8 cellular contexts compared by ENCODE assay signal in genomic region chr5:36739751-36740221, GRCh38.
DNase-seq lines count a peak whose midpoint lies in the region; ATAC-seq, FAIRE-seq and TF ChIP-seq lines count a peak whose summit lies in the region.

No MANE protein-coding gene starts in this region.

- H3K4me3 Mint-ChIP-seq in activated T-cell treated with anti-CD3 and anti-CD28 coated beads, Interleukin-2, amount 50 U/mL, for 4 hours = no peak overlapping the region

- H3K36me3 ChIP-seq in Peyer's patch (no peaks in the 10 kb centered on the region), pancreas (no peaks in the 10 kb centered on the region), upper lobe of left lung (no peaks in the 10 kb centered on the region)

- DNase-seq in COLO829 (ENCODE audit: low spot score) = peak; percentile 68
- DNase-seq in Peyer's patch = peak; percentile 55 to 91 (median 81)
- DNase-seq in activated T-cell treated with anti-CD3 and anti-CD28 coated beads, Interleukin-2, amount 50 U/mL, for 4 hours = peak; percentile 56
- DNase-seq in foreskin fibroblast = peak; percentile 28 to 72
- DNase-seq in pancreas = peak; percentile 66 to 90 (median 78)
- DNase-seq in upper lobe of left lung = peak in 1 of 2 donors; percentile 74

- intact Hi-C loops in pancreas (cut with DNase I) = loop anchor here in 2 of 3 donors (5.0 to 10.0 kb wide), 3 partner anchors 128 to 265 kb away; partner anchors contain the start of gene NIPBL (in 1 of the 2)

- H3K27me3 ChIP-seq in Peyer's patch (no peaks in the 10 kb centered on the region), pancreas (no peaks in the 10 kb centered on the region), upper lobe of left lung (no peaks in the 10 kb centered on the region)

- peaks cover 32% of the 10 kb centered on the region for H3K27me3 Mint-ChIP-seq in activated T-cell treated with anti-CD3 and anti-CD28 coated beads, Interleukin-2, amount 50 U/mL, for 4 hours (ENCODE audit: low read depth)

- no peaks in the 10 kb centered on the region for H3K9me3 ChIP-seq in Peyer's patch
- H3K9me3 ChIP-seq in pancreas = no peaks in the 10 kb centered on the region
- no peaks in the 10 kb centered on the region for H3K9me3 ChIP-seq in upper lobe of left lung

- H3K4me1 ChIP-seq in Peyer's patch (peaks cover 0 to 24% (median 6%) of the 10 kb centered on the region in 4 donors), pancreas (peaks cover 4 to 31% (median 23%) of the 10 kb centered on the region in 3 donors), upper lobe of left lung (peaks cover 11 to 24% (median 13%) of the 10 kb centered on the region in 4 donors)

- 6% methylated on average over 5 of the region's 5 CpGs for WGBS in pancreas, 2 donors
- 15 to 19% methylated on average over 5 of the region's 5 CpGs for WGBS in upper lobe of left lung, 2 donors

- H3K9me3 Mint-ChIP-seq in activated T-cell treated with anti-CD3 and anti-CD28 coated beads, Interleukin-2, amount 50 U/mL, for 4 hours = no peaks in the 10 kb centered on the region

- peak; percentile 50 for ATAC-seq in GM19455 (IDR thresholded peaks at IDR 0.05; ENCODE audit: unreplicated experiment)
- peak; percentile 57 to 70 for ATAC-seq in activated T-cell treated with anti-CD3 and anti-CD28 coated beads, Interleukin-2, amount 50 U/mL, for 4 hours
- ATAC-seq in pancreas = peak; percentile 49 to 82 (median 72)
- peak; percentile 80 to 83 for ATAC-seq in upper lobe of left lung (ENCODE audit: low FRiP score in 2 of 2)

- peak; percentile 10 to 92 (median 76) for TF ChIP-seq CTCF in Peyer's patch (IDR thresholded peaks at IDR 0.05)
- TF ChIP-seq CTCF in foreskin fibroblast (IDR thresholded peaks at IDR 0.05; ENCODE audit: low read depth, low read length) = peak; percentile 83
- TF ChIP-seq CTCF in pancreas (IDR thresholded peaks at IDR 0.05) = peak; percentile 72 to 92 (median 80)
- TF ChIP-seq CTCF in upper lobe of left lung (IDR thresholded peaks at IDR 0.05) = peak; percentile 58 to 89 (median 78)

- TF ChIP-seq RAD21 in Ishikawa (IDR thresholded peaks at IDR 0.05; ENCODE audit: low read depth) = peak; percentile 85

- no peak for FAIRE-seq in pancreas (lab: Jason Lieb, UNC)

- TF ChIP-seq EP300 in Ishikawa (IDR thresholded peaks at IDR 0.05; ENCODE audit: borderline replicate concordance) = no peak
- no peak for TF ChIP-seq EP300 in upper lobe of left lung (IDR thresholded peaks at IDR 0.05)

- H3K4me3 ChIP-seq in Peyer's patch = no peak overlapping the region
- H3K4me3 ChIP-seq in foreskin fibroblast (ENCODE audit: low read depth in 1 of 2, low read length in 2 of 2) = no peak overlapping the region
- no peak overlapping the region for H3K4me3 ChIP-seq in pancreas
- H3K4me3 ChIP-seq in upper lobe of left lung = no peak overlapping the region

- H3K36me3 Mint-ChIP-seq in activated T-cell treated with anti-CD3 and anti-CD28 coated beads, Interleukin-2, amount 50 U/mL, for 4 hours (ENCODE audit: insufficient read depth) = no peaks in the 10 kb centered on the region

- H3K27ac ChIP-seq in Peyer's patch (no peak overlapping the region), pancreas (peak overlapping the region in 3 of 4 donors; percentile 3 to 78 (median 67)), upper lobe of left lung (no peak overlapping the region)

- H3K4me1 Mint-ChIP-seq in activated T-cell treated with anti-CD3 and anti-CD28 coated beads, Interleukin-2, amount 50 U/mL, for 4 hours (ENCODE audit: low read depth) = peaks cover 6% of the 10 kb centered on the region

- TF ChIP-seq POLR2A in Peyer's patch (IDR thresholded peaks at IDR 0.05) (no peak), upper lobe of left lung (IDR thresholded peaks at IDR 0.05) (no peak)

TF ChIP-seq in Ishikawa, 13 proteins besides CTCF, POLR2A, EP300 and RAD21:
- TF ChIP-seq USF1 (IDR thresholded peaks at IDR 0.05) (no peak), YY1 (IDR thresholded peaks at IDR 0.05; ENCODE audit: low read depth) (peak; percentile 79), TEAD4 (IDR thresholded peaks at IDR 0.05) (0 out of 2 replicates have a peak, but pooled peaks have one; percentile 15)

Comparison
In these comparisons a context has a peak if more than half of its experiments do, and no peak if none do; other contexts are left out.
1. H3K27ac ChIP-seq: peak in pancreas (3 of 4); none in Peyer's patch (0 of 4) and upper lobe of left lung (0 of 4).
2. Peak in every context shown above with its lines, with median percentiles within 50 percentile points of each other: ATAC-seq and CTCF ChIP-seq.